ENCODE assay signal across 15 cellular contexts in genomic region chr3:5115506-5116162, GRCh38. TPM values are rescaled to one million over a fixed set of nuclear protein-coding genes. Genes with fewer than 3 reads are reported as not detected.
DNase-seq lines count a peak whose midpoint lies in the region; ATAC-seq, FAIRE-seq and TF ChIP-seq lines count a peak whose summit lies in the region.
"Had no signal": no experiment of that assay in that cellular context is flagged by ENCODE, and none has a peak within 500 bp of the region (broad histone marks: within the 10 kb centered on the region; RNA-seq: fewer than 3 reads in every experiment).

No MANE protein-coding gene starts in this region.

- H3K36me3 ChIP-seq in lower lobe of right lung (no peaks in the 10 kb centered on the region), small intestine (ENCODE audit: control insufficient read depth in 2 of 2, insufficient read depth in 2 of 2, low read length in 2 of 2) (no peaks in the 10 kb centered on the region)

- H3K27me3 ChIP-seq in lower lobe of right lung (ENCODE audit: low read depth) = no peaks in the 10 kb centered on the region
- H3K27me3 ChIP-seq in small intestine (ENCODE audit: control insufficient read depth in 2 of 2, insufficient read depth in 2 of 2, low read length in 2 of 2) = no peaks in the 10 kb centered on the region

- intact Hi-C loops in lower lobe of right lung (cut with DNase I) = no loop called here

- TF ChIP-seq CTCF in GM13977 (IDR thresholded peaks at IDR 0.05; ENCODE audit: extremely low read depth, insufficient read depth, missing control alignments) = no peak
- TF ChIP-seq CTCF in lower lobe of right lung (IDR thresholded peaks at IDR 0.05) = no peak

- H3K4me1 ChIP-seq in lower lobe of right lung (no peaks in the 10 kb centered on the region), small intestine (ENCODE audit: control insufficient read depth in 2 of 2, insufficient read depth in 1 of 2, low read depth in 1 of 2, low read length in 1 of 2) (no peaks in the 10 kb centered on the region)

- no peaks in the 10 kb centered on the region for H3K9me3 ChIP-seq in lower lobe of right lung
- no peaks in the 10 kb centered on the region for H3K9me3 ChIP-seq in small intestine (ENCODE audit: control insufficient read depth, low read depth)

- in situ Hi-C loops in GM13977 (cut with MboI; ENCODE audit: low pct_unique_long_range_greater_than_20kb, low sequenced_read_pairs, unreplicated experiment) = no loop called here

- H3K27ac ChIP-seq in lower lobe of right lung = no peak overlapping the region
- H3K27ac ChIP-seq in small intestine (ENCODE audit: low read depth in 1 of 2, low read length in 1 of 2) = no peak overlapping the region

- no peak for FAIRE-seq in small intestine (lab: Jason Lieb, UNC)
- FAIRE-seq: keratinocyte had no signal

- H3K4me3 ChIP-seq in lower lobe of right lung (no peak overlapping the region), small intestine (ENCODE audit: low read depth in 1 of 2, low read length in 2 of 2) (no peak overlapping the region)

- 60 to 72% (median 69%) methylated on average over 6 of the region's 6 CpGs for WGBS in small intestine, 3 donors

- DNase-seq in GM13977 (ENCODE audit: low spot score) = peak; percentile 44
- DNase-seq in lower lobe of right lung = no peak
- DNase-seq in activated CD4-positive, alpha-beta T cell treated with anti-CD3 and anti-CD28 coated beads for 4 hours = no peak
- DNase-seq in small intestine = no peak
- DNase-seq in ureter (ENCODE audit: low spot score) = no peak
- DNase-seq: activated CD8-positive, alpha-beta T cell treated with anti-CD3 and anti-CD28 coated beads for 36 hours; activated effector memory CD4-positive, alpha-beta T cell treated with anti-CD3 and anti-CD28 coated beads, Interleukin-2, amount 50 U/mL, for 16 hours; C1 segment of cervical spinal cord; effector memory CD8-positive, alpha-beta T cell; GOT3; NCI-H526 treated with DMSO at 0.1 percent for 48 hours had no signal

- ATAC-seq in GM21717 (IDR thresholded peaks at IDR 0.05; ENCODE audit: unreplicated experiment) = peak; percentile 77
- ATAC-seq in HG03354 (IDR thresholded peaks at IDR 0.05; ENCODE audit: poor library complexity, severe bottlenecking, unreplicated experiment) = peak; percentile 72
- peak; percentile 49 to 55 for ATAC-seq in lower lobe of right lung
- no peak for ATAC-seq in GM18873 (IDR thresholded peaks at IDR 0.05; ENCODE audit: low FRiP score, unreplicated experiment)
- ATAC-seq: activated CD8-positive, alpha-beta T cell treated with anti-CD3 and anti-CD28 coated beads for 36 hours; effector memory CD8-positive, alpha-beta T cell had no signal

RNA-seq across cellular contexts. Expression of gene ARL8B, which starts 6.5 kb away (rescaled TPM):
- total RNA-seq in lower lobe of right lung (90.6 TPM), ureter (70.4 TPM)
- polyA plus RNA-seq in small intestine = 10 to 100 TPM; 25.0 to 32.7 (median 30.5) TPM
